ENCODE assay signal across 8 cellular contexts in genomic region chr2:132353380-132353779, GRCh38.
DNase-seq lines count a peak whose midpoint lies in the region; ATAC-seq and TF ChIP-seq lines count a peak whose summit lies in the region.
"Not testable (repeated sequence)": the region's sequence is repeated elsewhere in the genome, so short reads cannot be mapped to it uniquely, and the experiment has no call there.

No MANE protein-coding gene starts in this region.

- H3K36me3 ChIP-seq in WERI-Rb-1; cardiac muscle cell; left lung; trophoblast cell (ENCODE audit: control insufficient read depth in 1 of 2, insufficient read depth in 2 of 2, low read length in 2 of 2); suprapubic skin: not testable (repeated sequence)

- intact Hi-C loops in dorsolateral prefrontal cortex (cut with DNase I); left lung (cut with DNase I): not testable (repeated sequence)

- not testable (repeated sequence) for H2BK5ac ChIP-seq in trophoblast cell (ENCODE audit: low read depth, low read length, poor library complexity)

- not testable (repeated sequence) for H3K14ac ChIP-seq in trophoblast cell (ENCODE audit: low read length)

- not testable (repeated sequence) for H2BK12ac ChIP-seq in trophoblast cell (ENCODE audit: low read length)

- H3K9me3 ChIP-seq in WERI-Rb-1 (ENCODE audit: severe bottlenecking); cardiac muscle cell (ENCODE audit: low read depth); left lung; trophoblast cell (ENCODE audit: insufficient read depth, low read depth, low read length); suprapubic skin: not testable (repeated sequence)

- not testable (repeated sequence) for TF ChIP-seq CTCF in AG10803 (conservative IDR thresholded peaks at IDR 0.05; ENCODE audit: low read length); WERI-Rb-1 (IDR thresholded peaks at IDR 0.05; ENCODE audit: low read depth, low read length); cardiac muscle cell (IDR thresholded peaks at IDR 0.05; ENCODE audit: low read depth, low read length); left lung (IDR thresholded peaks at IDR 0.05); suprapubic skin (IDR thresholded peaks at IDR 0.05)
- peak in 1 of 56 donors; percentile 17 for TF ChIP-seq CTCF in dorsolateral prefrontal cortex (IDR thresholded peaks at IDR 0.05 in 54 of 56, conservative IDR thresholded peaks at IDR 0.05 in 2 of 56; ENCODE audit: low read depth in 1 of 56, partially characterized antibody in 56 of 56)

- not testable (repeated sequence) for H3K79me2 ChIP-seq in trophoblast cell (ENCODE audit: control insufficient read depth, insufficient read depth, low read length, poor library complexity)

- not testable (repeated sequence) for H3K27me3 ChIP-seq in WERI-Rb-1 (ENCODE audit: insufficient read depth, low read depth, severe bottlenecking); dorsolateral prefrontal cortex; cardiac muscle cell; trophoblast cell (ENCODE audit: insufficient read depth, low read length); suprapubic skin
- H3K27me3 ChIP-seq in left lung, result peaks cover 0 to 32% of the 10 kb centered on the region in 2 donors

- not testable (repeated sequence) for H3K4ac ChIP-seq in trophoblast cell (ENCODE audit: low read depth, low read length)

- ATAC-seq in left lung, result peak; percentile 46

- H4K8ac ChIP-seq in trophoblast cell (ENCODE audit: low read depth, low read length), result not testable (repeated sequence)

- not testable (repeated sequence) for H4K91ac ChIP-seq in trophoblast cell (ENCODE audit: low read depth, low read length)

- not testable (repeated sequence) for H3K18ac ChIP-seq in trophoblast cell (ENCODE audit: low read length)

- not testable (repeated sequence) for H3K4me1 ChIP-seq in cardiac muscle cell (ENCODE audit: low read depth); left lung; trophoblast cell (ENCODE audit: control insufficient read depth in 1 of 2, insufficient read depth in 2 of 2, low read length in 2 of 2)
- H3K4me1 ChIP-seq in suprapubic skin, result peaks cover 15% of the 10 kb centered on the region

- not testable (repeated sequence) for H2AFZ ChIP-seq in trophoblast cell (ENCODE audit: insufficient read depth, low read length, poor library complexity)

- H3K27ac ChIP-seq in WERI-Rb-1 (0 out of 2 replicates have a peak overlapping the region, but pooled peaks have one; percentile 22), dorsolateral prefrontal cortex (peak overlapping the region in 55 of 59 donors; percentile 14 to 91 (median 74))
- not testable (repeated sequence) for H3K27ac ChIP-seq in cardiac muscle cell; left lung; trophoblast cell (ENCODE audit: low read depth, low read length); suprapubic skin

- H3K23ac ChIP-seq in trophoblast cell (ENCODE audit: low read length), result not testable (repeated sequence)

- DNase-seq in AG10803 (ENCODE audit: low read depth); suprapubic skin (ENCODE audit: low spot score in 2 of 2): not testable (repeated sequence)
- DNase-seq in HT-29 (ENCODE audit: low spot score) (peak; percentile 8), WERI-Rb-1 (peak; percentile 77), dorsolateral prefrontal cortex (peak; percentile 48 to 82 (median 71)), cardiac muscle cell (ENCODE audit: low read depth in 1 of 2, low spot score in 1 of 2) (peak in 1 of 2 donors; percentile 42), left lung (peak in 1 of 2 donors; percentile 83), trophoblast cell (peak; percentile 32 to 43)

- H3K4me3 ChIP-seq in AG10803 (ENCODE audit: low read length) (peak overlapping the region; percentile 41), WERI-Rb-1 (ENCODE audit: low read depth, low read length) (peak overlapping the region; percentile 54), dorsolateral prefrontal cortex (peak overlapping the region; percentile 26 to 75 (median 63)), cardiac muscle cell (peak overlapping the region; percentile 18), left lung (peak overlapping the region; percentile 33 to 38), trophoblast cell (ENCODE audit: low read depth, low read length) (peak overlapping the region; percentile 53), suprapubic skin (peak overlapping the region; percentile 54)

- H2AK5ac ChIP-seq in trophoblast cell (ENCODE audit: low read length), result not testable (repeated sequence)

- H2BK120ac ChIP-seq in trophoblast cell (ENCODE audit: insufficient read depth, low read length, poor library complexity), result not testable (repeated sequence)

- H3K9ac ChIP-seq in trophoblast cell (ENCODE audit: low read length), result not testable (repeated sequence)

- WGBS in trophoblast cell (ENCODE audit: extremely low coverage, insufficient coverage, insufficient read length), result no CpG with 5 or more reads among the region's 32 CpGs
- WGBS in suprapubic skin, result 0% methylated on average over 9 of the region's 32 CpGs

- not testable (repeated sequence) for H4K12ac ChIP-seq in trophoblast cell (ENCODE audit: low read depth, low read length)

- TF ChIP-seq POLR2A in suprapubic skin (IDR thresholded peaks at IDR 0.05), result not testable (repeated sequence)

- H3K4me2 ChIP-seq in trophoblast cell (ENCODE audit: low read length), result peak overlapping the region; percentile 72

- TF ChIP-seq EP300 in suprapubic skin (IDR thresholded peaks at IDR 0.05), result not testable (repeated sequence)

- H3K79me1 ChIP-seq in trophoblast cell (ENCODE audit: low read length), result not testable (repeated sequence)
